8 cellular contexts compared by ENCODE assay signal in genomic region chr15:34365836-34366235, GRCh38. TPM values are rescaled to one million over a fixed set of nuclear protein-coding genes. Genes with fewer than 3 reads are reported as not detected.
DNase-seq lines count a peak whose midpoint lies in the region; ATAC-seq, FAIRE-seq and TF ChIP-seq lines count a peak whose summit lies in the region.

No MANE protein-coding gene starts in this region.

- POLR2A ChIA-PET in PC-3 (lab: Charles Lee; ENCODE audit: unreplicated experiment) (no interaction called here), endothelial cell of umbilical vein (lab: Charles Lee) (no interaction called here)

- FAIRE-seq in endothelial cell of umbilical vein (lab: Jason Lieb, UNC) = no peak

- H3K4me1 ChIP-seq in CD4-positive, CD25-positive, alpha-beta regulatory T cell (ENCODE audit: control insufficient read depth, insufficient read depth, low read length, poor library complexity, severe bottlenecking) = peaks cover 30% of the 10 kb centered on the region
- H3K4me1 ChIP-seq in PC-3 (ENCODE audit: insufficient read depth, low read length) (peaks cover 52% of the 10 kb centered on the region), endothelial cell of umbilical vein (ENCODE audit: control insufficient read depth, extremely low read depth, insufficient read depth, low read length) (peaks cover 22% of the 10 kb centered on the region), neural progenitor cell (peaks cover 15% of the 10 kb centered on the region)

- H3K27ac ChIP-seq in CD4-positive, CD25-positive, alpha-beta regulatory T cell (ENCODE audit: insufficient read depth, low read length, poor library complexity, severe bottlenecking) = peak overlapping the region; percentile 37
- H3K27ac ChIP-seq in PC-3 (ENCODE audit: low read length) = peak overlapping the region; percentile 99
- H3K27ac ChIP-seq in endothelial cell of umbilical vein (ENCODE audit: insufficient read depth, low read depth, low read length) = no peak overlapping the region
- H3K27ac ChIP-seq in neural progenitor cell = no peak overlapping the region

- no peaks in the 10 kb centered on the region for H3K9me2 ChIP-seq in PC-3 (replicated peaks; ENCODE audit: low read length)

- no peaks in the 10 kb centered on the region for H3K9me3 ChIP-seq in CD4-positive, CD25-positive, alpha-beta regulatory T cell (ENCODE audit: control insufficient read depth in 2 of 2, low read length in 2 of 2)
- H3K9me3 ChIP-seq in PC-3 (ENCODE audit: low read length) = no peaks in the 10 kb centered on the region
- H3K9me3 ChIP-seq in endothelial cell of umbilical vein (replicated peaks; ENCODE audit: control insufficient read depth, insufficient read depth, low read length) = no peaks in the 10 kb centered on the region
- H3K9me3 ChIP-seq in neural progenitor cell (ENCODE audit: low read depth) = no peaks in the 10 kb centered on the region

- H3K9me1 ChIP-seq in endothelial cell of umbilical vein (replicated peaks; ENCODE audit: control insufficient read depth, extremely low read depth, insufficient read depth, low read length) = no peaks in the 10 kb centered on the region

- H3K36me3 ChIP-seq in CD4-positive, CD25-positive, alpha-beta regulatory T cell (ENCODE audit: control insufficient read depth, insufficient read depth, low read length) = peaks cover 21% of the 10 kb centered on the region
- peaks cover 22% of the 10 kb centered on the region for H3K36me3 ChIP-seq in PC-3 (ENCODE audit: low read depth, low read length)
- peaks cover 3 to 4% of the 10 kb centered on the region in 2 experiments for H3K36me3 ChIP-seq in endothelial cell of umbilical vein (ENCODE audit: control insufficient read depth in 2 of 2, extremely low read depth in 1 of 2, insufficient read depth in 2 of 2, low read length in 2 of 2)
- no peaks in the 10 kb centered on the region for H3K36me3 ChIP-seq in neural progenitor cell

- no peaks in the 10 kb centered on the region for H3K9me3 Mint-ChIP-seq in CD4-positive, CD25-positive, alpha-beta regulatory T cell
- H3K9me3 Mint-ChIP-seq in neural progenitor cell = no peaks in the 10 kb centered on the region

- no peak for ATAC-seq in CD4-positive, CD25-positive, alpha-beta regulatory T cell (ENCODE audit: low read depth in 2 of 2)
- ATAC-seq in PC-3 (no peak), GM21447 (IDR thresholded peaks at IDR 0.05; ENCODE audit: unreplicated experiment) (no peak)

- H3K9ac ChIP-seq in PC-3 (ENCODE audit: low read length) (peak overlapping the region; percentile 98), endothelial cell of umbilical vein (replicated peaks; ENCODE audit: extremely low read depth, insufficient read depth, low read length) (peak overlapping the region; percentile 26), neural progenitor cell (no peak overlapping the region)

- H3K4me1 Mint-ChIP-seq in CD4-positive, CD25-positive, alpha-beta regulatory T cell = peaks cover 12 to 56% (median 15%) of the 10 kb centered on the region in 4 donors
- peaks cover 16% of the 10 kb centered on the region for H3K4me1 Mint-ChIP-seq in neural progenitor cell

- dilution Hi-C loops in endothelial cell of umbilical vein (cut with MboI; ENCODE audit: extremely low pct_ligation_motif_present, low sequenced_read_pairs) = no loop called here

- peak overlapping the region; percentile 94 to 100 (median 98) for H3K4me3 Mint-ChIP-seq in CD4-positive, CD25-positive, alpha-beta regulatory T cell
- H3K4me3 Mint-ChIP-seq in neural progenitor cell = peak overlapping the region; percentile 97

- DNase-seq in CD4-positive, CD25-positive, alpha-beta regulatory T cell = peak in 1 of 3 donors; percentile 25
- DNase-seq in PC-3 = no peak
- no peak for DNase-seq in endothelial cell of umbilical vein (ENCODE audit: low read depth, low spot score)
- no peak for DNase-seq in neural progenitor cell (ENCODE audit: low spot score)
- no peak for DNase-seq in HUDEP-2 (lab: John Stamatoyannopoulos, UW; ENCODE audit: unreplicated experiment in 76 of 76)
- DNase-seq in AG08396 (ENCODE audit: low spot score) = no peak
- DNase-seq in NCI-H446 treated with DMSO at 0.1 percent for 48 hours (lab: John Stamatoyannopoulos, UW) = no peak

- peak overlapping the region; percentile 76 to 96 (median 79) for H3K27ac Mint-ChIP-seq in CD4-positive, CD25-positive, alpha-beta regulatory T cell
- peak overlapping the region; percentile 39 for H3K27ac Mint-ChIP-seq in neural progenitor cell

- H3K4me2 ChIP-seq in PC-3 (ENCODE audit: low read length) (peak overlapping the region; percentile 95), endothelial cell of umbilical vein (ENCODE audit: insufficient read depth, low read length) (peak overlapping the region; percentile 76), neural progenitor cell (peak overlapping the region; percentile 85)

- CTCF ChIA-PET in PC-3 (lab: Charles Lee) = interaction anchor here (1.0 to 1.8 kb wide), 2 partner anchors 243 to 256 kb away, joined by 5 to 6 read pairs; no protein-coding TSS in a partner anchor
- CTCF ChIA-PET in endothelial cell of umbilical vein (lab: Charles Lee) = interaction anchor here (0.8 to 4.4 kb wide), 6 partner anchors 23 to 256 kb away, joined by 3 to 94 read pairs (median 32); partner anchors contain the start of genes KATNBL1, NOP10 and NUTM1

- no peak overlapping the region for H2AFZ ChIP-seq in PC-3 (ENCODE audit: low read length)
- H2AFZ ChIP-seq in endothelial cell of umbilical vein (ENCODE audit: low read depth, low read length) = peak overlapping the region; percentile 73
- peak overlapping the region; percentile 95 for H2AFZ ChIP-seq in neural progenitor cell (replicated peaks)

- BruUV-seq in PC-3 (replicated peaks; lab: Mats Ljungman, UMichigan) (TSS peak; percentile 46), endothelial cell of umbilical vein (replicated peaks; lab: Mats Ljungman, UMichigan) (TSS peak; percentile 14)

- TF ChIP-seq POLR2A in endothelial cell of umbilical vein (IDR thresholded peaks at IDR 0.05; ENCODE audit: low read depth, low read length) = no peak

- H3K4me3 ChIP-seq in CD4-positive, CD25-positive, alpha-beta regulatory T cell (ENCODE audit: low read depth, low read length) = peak overlapping the region; percentile 80
- peak overlapping the region; percentile 100 for H3K4me3 ChIP-seq in PC-3 (ENCODE audit: low read length)
- peak overlapping the region; percentile 79 to 94 (median 83) for H3K4me3 ChIP-seq in endothelial cell of umbilical vein (replicated peaks in 1 of 3; ENCODE audit: insufficient read depth in 1 of 3, low read depth in 1 of 3, low read length in 3 of 3)
- peak overlapping the region; percentile 78 for H3K4me3 ChIP-seq in neural progenitor cell

- no peaks in the 10 kb centered on the region for H3K27me3 Mint-ChIP-seq in CD4-positive, CD25-positive, alpha-beta regulatory T cell
- H3K27me3 Mint-ChIP-seq in neural progenitor cell (ENCODE audit: insufficient read depth, low read depth) = peaks cover 4% of the 10 kb centered on the region

- H3K79me2 ChIP-seq in PC-3 (ENCODE audit: low read length) = peaks cover 41% of the 10 kb centered on the region
- peaks cover 16% of the 10 kb centered on the region for H3K79me2 ChIP-seq in endothelial cell of umbilical vein (ENCODE audit: control insufficient read depth, insufficient read depth, low read length)
- H3K79me2 ChIP-seq in neural progenitor cell (ENCODE audit: low read depth) = peaks cover 24% of the 10 kb centered on the region

- H3F3A ChIP-seq in PC-3 (ENCODE audit: low read length, unreplicated experiment) (no peaks in the 10 kb centered on the region), neural progenitor cell (ENCODE audit: low read depth) (peaks cover 19% of the 10 kb centered on the region)

- no peak for TF ChIP-seq CTCF in PC-3 (conservative IDR thresholded peaks at IDR 0.05; ENCODE audit: low read depth, low read length)
- TF ChIP-seq CTCF in endothelial cell of umbilical vein (IDR thresholded peaks at IDR 0.05; ENCODE audit: extremely low read depth in 1 of 2, insufficient read depth in 1 of 2, low read depth in 1 of 2, low read length in 2 of 2) = no peak
- no peak for TF ChIP-seq CTCF in neural progenitor cell (IDR thresholded peaks at IDR 0.05)

- H3K27me3 ChIP-seq in CD4-positive, CD25-positive, alpha-beta regulatory T cell (ENCODE audit: control insufficient read depth, insufficient read depth, low read length) = no peaks in the 10 kb centered on the region
- H3K27me3 ChIP-seq in PC-3 (ENCODE audit: low read length) = no peaks in the 10 kb centered on the region
- H3K27me3 ChIP-seq in endothelial cell of umbilical vein (ENCODE audit: control insufficient read depth in 2 of 2, insufficient read depth in 2 of 2, low read length in 2 of 2) = no peaks in the 10 kb centered on the region
- no peaks in the 10 kb centered on the region for H3K27me3 ChIP-seq in neural progenitor cell

- H4K20me1 ChIP-seq in PC-3 (ENCODE audit: low read length) (peaks cover 14% of the 10 kb centered on the region; the same call in 1 of the 2 replicates), endothelial cell of umbilical vein (replicated peaks; ENCODE audit: control insufficient read depth, extremely low read depth, insufficient read depth, low read length) (no peaks in the 10 kb centered on the region), neural progenitor cell (ENCODE audit: low read depth) (peaks cover 14% of the 10 kb centered on the region)

- intact Hi-C loops in PC-3 (cut with micrococcal nuclease) (no loop called here), endothelial cell of umbilical vein (cut with micrococcal nuclease) (loop anchor here (2.0 kb wide), 2 partner anchors 71 to 263 kb away; partner anchors contain the start of genes GOLGA8A and PGBD4)

- peaks cover 18% of the 10 kb centered on the region for H3K36me3 Mint-ChIP-seq in CD4-positive, CD25-positive, alpha-beta regulatory T cell
- H3K36me3 Mint-ChIP-seq in neural progenitor cell = peaks cover 8% of the 10 kb centered on the region

RNA-seq across cellular contexts. Expression of gene LPCAT4, which starts 1.2 kb away (rescaled TPM):
- 83.2 TPM for total RNA-seq in CD4-positive, CD25-positive, alpha-beta regulatory T cell
- 10 to 100 TPM; 13.2 to 15.4 (median 14.7) TPM for polyA plus RNA-seq in CD4-positive, CD25-positive, alpha-beta regulatory T cell
- 37.0 and 38.2 TPM in 2 replicates for total RNA-seq in PC-3 (2014; rRNA removed)
- 44.0 and 49.3 TPM in 2 replicates for total RNA-seq in endothelial cell of umbilical vein
- 51.3 and 69.2 TPM in 2 replicates for polyA plus RNA-seq in endothelial cell of umbilical vein
- 39.7 and 42.6 TPM in 2 replicates for polyA plus RNA-seq in endothelial cell of umbilical vein (2011; cell fraction: cytosol; rRNA removed)
- polyA plus RNA-seq in endothelial cell of umbilical vein (2011; cell fraction: nucleus; rRNA removed) = 132 and 154 TPM in 2 replicates
- 26.3 and 27.1 TPM in 2 replicates for polyA plus RNA-seq in endothelial cell of umbilical vein (2012)
- polyA minus RNA-seq in endothelial cell of umbilical vein = 21.6 and 32.4 TPM in 2 replicates
- polyA minus RNA-seq in endothelial cell of umbilical vein (2011; cell fraction: cytosol; rRNA and poly(A)+ RNA removed) = 20.3 TPM
- polyA minus RNA-seq in endothelial cell of umbilical vein (2011; cell fraction: nucleus; rRNA and poly(A)+ RNA removed) = 17.9 and 22.1 TPM in 2 replicates
- total RNA-seq in neural progenitor cell (ENCODE audit: low replicate concordance) = 35.1 and 47.1 TPM in 2 replicates

RNA-seq across cellular contexts. Expression of gene NUTM1, which starts 22.7 kb away (rescaled TPM):
- total RNA-seq in CD4-positive, CD25-positive, alpha-beta regulatory T cell = not detected
- not detected for polyA plus RNA-seq in CD4-positive, CD25-positive, alpha-beta regulatory T cell
- total RNA-seq in PC-3 (2014; rRNA removed) (0.04 TPM in 1 of 2 replicates, not detected in the other), endothelial cell of umbilical vein (not detected in 2 replicates), neural progenitor cell (ENCODE audit: low replicate concordance) (0.19 TPM in 1 of 2 replicates, not detected in the other)
- polyA plus RNA-seq in endothelial cell of umbilical vein = not detected in 2 replicates
- not detected in 2 replicates for polyA plus RNA-seq in endothelial cell of umbilical vein (2011; cell fraction: cytosol; rRNA removed)
- not detected in 2 replicates for polyA plus RNA-seq in endothelial cell of umbilical vein (2011; cell fraction: nucleus; rRNA removed)
- not detected in 2 replicates for polyA plus RNA-seq in endothelial cell of umbilical vein (2012)
- not detected in 2 replicates for polyA minus RNA-seq in endothelial cell of umbilical vein
- not detected for polyA minus RNA-seq in endothelial cell of umbilical vein (2011; cell fraction: cytosol; rRNA and poly(A)+ RNA removed)
- not detected in 2 replicates for polyA minus RNA-seq in endothelial cell of umbilical vein (2011; cell fraction: nucleus; rRNA and poly(A)+ RNA removed)

RNA-seq across cellular contexts. Expression of gene NOP10, which starts 22.9 kb away (rescaled TPM):
- total RNA-seq in CD4-positive, CD25-positive, alpha-beta regulatory T cell = 54.1 TPM
- 100 to 1,000 TPM; 421 to 504 (median 464) TPM for polyA plus RNA-seq in CD4-positive, CD25-positive, alpha-beta regulatory T cell
- 291 and 323 TPM in 2 replicates for total RNA-seq in PC-3 (2014; rRNA removed)
- total RNA-seq in endothelial cell of umbilical vein = 215 and 225 TPM in 2 replicates
- 708 and 710 TPM in 2 replicates for polyA plus RNA-seq in endothelial cell of umbilical vein
- 622 and 785 TPM in 2 replicates for polyA plus RNA-seq in endothelial cell of umbilical vein (2011; cell fraction: cytosol; rRNA removed)
- 193 and 217 TPM in 2 replicates for polyA plus RNA-seq in endothelial cell of umbilical vein (2011; cell fraction: nucleus; rRNA removed)
- 280 and 439 TPM in 2 replicates for polyA plus RNA-seq in endothelial cell of umbilical vein (2012)
- polyA minus RNA-seq in endothelial cell of umbilical vein = 216 and 233 TPM in 2 replicates
- 102 TPM for polyA minus RNA-seq in endothelial cell of umbilical vein (2011; cell fraction: cytosol; rRNA and poly(A)+ RNA removed)
- 29.0 and 45.2 TPM in 2 replicates for polyA minus RNA-seq in endothelial cell of umbilical vein (2011; cell fraction: nucleus; rRNA and poly(A)+ RNA removed)
- 123 and 151 TPM in 2 replicates for total RNA-seq in neural progenitor cell (ENCODE audit: low replicate concordance)

RNA-seq across cellular contexts. Expression of gene SLC12A6, which starts 28.3 kb away (rescaled TPM):
- 150 TPM for total RNA-seq in CD4-positive, CD25-positive, alpha-beta regulatory T cell
- polyA plus RNA-seq in CD4-positive, CD25-positive, alpha-beta regulatory T cell = 10 to 100 TPM; 14.1 to 18.5 (median 14.5) TPM
- total RNA-seq in PC-3 (2014; rRNA removed) (22.9 TPM in 2 replicates), endothelial cell of umbilical vein (27.1 and 29.4 TPM in 2 replicates), neural progenitor cell (ENCODE audit: low replicate concordance) (16.0 and 17.7 TPM in 2 replicates)
- 17.6 and 21.4 TPM in 2 replicates for polyA plus RNA-seq in endothelial cell of umbilical vein
- polyA plus RNA-seq in endothelial cell of umbilical vein (2011; cell fraction: cytosol; rRNA removed) = 10.9 and 12.7 TPM in 2 replicates
- 68.8 and 75.0 TPM in 2 replicates for polyA plus RNA-seq in endothelial cell of umbilical vein (2011; cell fraction: nucleus; rRNA removed)
- polyA plus RNA-seq in endothelial cell of umbilical vein (2012) = 12.7 and 15.2 TPM in 2 replicates
- 89.1 and 94.6 TPM in 2 replicates for polyA minus RNA-seq in endothelial cell of umbilical vein
- polyA minus RNA-seq in endothelial cell of umbilical vein (2011; cell fraction: cytosol; rRNA and poly(A)+ RNA removed) = 18.1 TPM
- polyA minus RNA-seq in endothelial cell of umbilical vein (2011; cell fraction: nucleus; rRNA and poly(A)+ RNA removed) = 73.6 and 106 TPM in 2 replicates

Comparison
In these comparisons a context has a peak if more than half of its experiments do, and no peak if none do; other contexts are left out.
1. H3K27ac ChIP-seq: peak in CD4-positive, CD25-positive, alpha-beta regulatory T cell (single experiment) and PC-3 (single experiment); none in endothelial cell of umbilical vein (single experiment) and neural progenitor cell (single experiment).
2. Peak in every context shown above with its lines, with median percentiles within 50 percentile points of each other: H3K4me3 ChIP-seq and H3K4me2 ChIP-seq.